Comparison of ENCODE assay signal across 1 cellular context in the genomic region with DNA sequence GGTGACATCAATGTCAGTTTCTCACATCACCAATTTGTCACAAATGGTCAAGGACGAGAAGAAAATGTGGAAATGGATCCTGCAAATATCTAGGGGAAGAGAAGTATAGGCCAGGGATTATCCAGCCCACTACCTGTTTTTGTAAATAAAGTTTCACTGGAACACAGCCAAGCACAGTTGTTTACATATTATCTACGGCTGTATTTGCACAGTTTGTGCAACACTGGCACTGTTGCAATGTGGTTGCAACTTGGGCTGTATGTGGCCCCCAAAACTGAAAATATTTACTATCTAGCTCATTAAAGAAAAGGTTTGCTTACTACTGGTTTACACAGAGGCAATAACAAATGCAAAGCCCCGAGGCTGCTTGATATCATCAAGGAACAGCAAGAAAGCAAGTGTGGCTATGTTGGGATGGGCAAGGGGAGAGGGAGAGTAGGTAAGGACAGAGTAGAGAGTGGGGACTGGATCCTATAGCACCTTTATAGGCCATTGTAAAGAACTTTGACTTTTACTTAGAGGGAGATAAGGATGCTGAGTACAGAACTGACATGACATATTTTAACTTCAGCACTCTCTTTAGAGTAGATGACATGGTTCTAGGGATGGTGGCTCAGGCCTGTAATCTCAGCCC.
TF ChIP-seq lines count a peak whose summit lies in the region.

No MANE protein-coding gene starts in this region.

TF ChIP-seq in K562, 482 proteins besides CTCF, POLR2A, EP300 and RAD21 (continued from another document):
- no peak for TF ChIP-seq UBTF (IDR thresholded peaks at IDR 0.05; ENCODE audit: borderline replicate concordance in 1 of 2, low read depth in 2 of 2, low read length in 2 of 2)
- no peak for TF ChIP-seq ZNF79 (CRISPR knock-in tag; IDR thresholded peaks at IDR 0.05; ENCODE audit: low read depth)
- no peak for TF ChIP-seq ZBTB1 (CRISPR knock-in tag; IDR thresholded peaks at IDR 0.05; ENCODE audit: borderline replicate concordance, low read depth)
- peak; percentile 42; the same call in 1 of the 2 replicates for TF ChIP-seq TARDBP (IDR thresholded peaks at IDR 0.05)
- TF ChIP-seq IRF2 (CRISPR knock-in tag; IDR thresholded peaks at IDR 0.05): no peak
- TF ChIP-seq REST (CRISPR knock-in tag; IDR thresholded peaks at IDR 0.05; ENCODE audit: low read depth): no peak
- no peak for TF ChIP-seq U2AF2 (optimal IDR thresholded peaks at IDR 0.05; ENCODE audit: low read depth, low read length)
- no peak for TF ChIP-seq TEAD2 (tag; IDR thresholded peaks at IDR 0.05)
- TF ChIP-seq CTBP1 (IDR thresholded peaks at IDR 0.05; ENCODE audit: borderline replicate concordance): peak; percentile 51; the same call in 1 of the 2 replicates
- TF ChIP-seq GMEB1 (CRISPR knock-in tag; IDR thresholded peaks at IDR 0.05): no peak
- TF ChIP-seq, protein P1, sequence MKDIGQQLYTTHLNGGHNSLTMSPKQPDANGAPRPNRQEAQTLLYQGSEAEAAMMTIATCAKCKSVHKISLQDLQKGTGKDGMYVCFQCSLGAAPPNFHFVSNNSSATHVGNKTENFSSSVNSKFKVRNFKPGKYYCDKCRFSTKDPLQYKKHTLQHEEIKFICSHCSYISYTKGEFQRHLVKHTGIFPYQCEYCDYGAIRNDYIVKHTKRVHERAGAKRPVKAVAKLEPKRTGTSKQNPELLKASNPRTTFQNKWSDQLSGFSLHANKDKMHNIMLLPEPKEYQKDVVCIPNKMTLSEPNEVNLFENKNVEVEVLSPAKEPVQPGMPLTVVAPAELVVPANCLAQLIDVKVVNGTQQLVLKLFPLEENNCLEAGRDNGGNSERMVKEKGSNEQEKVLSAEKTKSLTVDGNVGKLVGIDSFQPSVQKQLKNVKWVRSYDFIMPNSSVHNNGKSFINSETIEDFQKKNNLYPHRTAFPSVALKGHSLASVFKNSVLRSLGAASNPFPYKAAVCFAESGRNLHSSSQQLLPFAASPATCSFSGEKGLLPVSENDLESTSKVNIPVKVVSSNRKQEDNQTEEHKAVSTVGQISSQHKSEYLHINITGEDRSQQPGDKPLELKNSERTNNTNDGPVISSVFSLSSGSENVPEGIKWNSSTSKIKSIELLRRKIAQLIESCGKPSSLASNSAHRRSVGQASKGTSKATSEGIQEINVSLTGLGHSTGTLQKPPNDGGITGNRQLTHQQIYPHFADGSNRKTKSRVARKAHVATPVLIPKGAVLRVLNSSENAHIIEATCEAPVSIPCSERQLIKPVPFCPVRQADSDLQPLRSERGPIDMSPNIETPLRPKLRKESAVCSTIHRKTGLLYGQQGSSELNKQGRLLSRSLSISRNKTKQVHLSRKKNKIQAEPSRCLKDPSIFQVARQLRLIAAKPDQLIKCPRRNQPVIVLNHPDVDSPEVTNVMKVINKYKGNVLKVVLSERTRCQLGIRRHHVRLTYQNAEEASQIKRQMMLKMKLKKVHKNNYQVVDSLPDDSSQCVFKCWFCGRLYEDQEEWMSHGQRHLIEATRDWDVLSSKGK (CRISPR knock-in tag; IDR thresholded peaks at IDR 0.05): no peak
- peak; percentile 89 for TF ChIP-seq NFIC (IDR thresholded peaks at IDR 0.05)
- TF ChIP-seq FOXA3 (CRISPR knock-in tag; conservative IDR thresholded peaks at IDR 0.05 in 1 of 2, IDR thresholded peaks at IDR 0.05 in 1 of 2): peak; percentile 78 to 98; a peak in 3 of 4 replicates
- TF ChIP-seq TAF1 (IDR thresholded peaks at IDR 0.05; ENCODE audit: control insufficient read depth, extremely low read depth, insufficient read depth, low read length, severe bottlenecking): no peak
- TF ChIP-seq TRIM24 (IDR thresholded peaks at IDR 0.05): peak; percentile 55 to 86; a peak in 3 of 4 replicates
- no peak for TF ChIP-seq IFI16 (CRISPR knock-in tag; IDR thresholded peaks at IDR 0.05)
- TF ChIP-seq RFX5 (IDR thresholded peaks at IDR 0.05; ENCODE audit: low read depth, low read length): 0 out of 2 replicates have a peak, but pooled peaks have one; percentile 4
- TF ChIP-seq MECOM (CRISPR knock-in tag; IDR thresholded peaks at IDR 0.05): no peak
- no peak for TF ChIP-seq KDM4B (IDR thresholded peaks at IDR 0.05; ENCODE audit: borderline replicate concordance in 2 of 2, low read depth in 1 of 2)
- peak; percentile 21; the same call in 1 of the 2 replicates for TF ChIP-seq C11orf30 (IDR thresholded peaks at IDR 0.05; ENCODE audit: low read depth)
- no peak for TF ChIP-seq STAT6 (CRISPR knock-in tag; IDR thresholded peaks at IDR 0.05)
- no peak for TF ChIP-seq CAMTA2 (CRISPR knock-in tag; conservative IDR thresholded peaks at IDR 0.05)
- TF ChIP-seq, protein P2, sequence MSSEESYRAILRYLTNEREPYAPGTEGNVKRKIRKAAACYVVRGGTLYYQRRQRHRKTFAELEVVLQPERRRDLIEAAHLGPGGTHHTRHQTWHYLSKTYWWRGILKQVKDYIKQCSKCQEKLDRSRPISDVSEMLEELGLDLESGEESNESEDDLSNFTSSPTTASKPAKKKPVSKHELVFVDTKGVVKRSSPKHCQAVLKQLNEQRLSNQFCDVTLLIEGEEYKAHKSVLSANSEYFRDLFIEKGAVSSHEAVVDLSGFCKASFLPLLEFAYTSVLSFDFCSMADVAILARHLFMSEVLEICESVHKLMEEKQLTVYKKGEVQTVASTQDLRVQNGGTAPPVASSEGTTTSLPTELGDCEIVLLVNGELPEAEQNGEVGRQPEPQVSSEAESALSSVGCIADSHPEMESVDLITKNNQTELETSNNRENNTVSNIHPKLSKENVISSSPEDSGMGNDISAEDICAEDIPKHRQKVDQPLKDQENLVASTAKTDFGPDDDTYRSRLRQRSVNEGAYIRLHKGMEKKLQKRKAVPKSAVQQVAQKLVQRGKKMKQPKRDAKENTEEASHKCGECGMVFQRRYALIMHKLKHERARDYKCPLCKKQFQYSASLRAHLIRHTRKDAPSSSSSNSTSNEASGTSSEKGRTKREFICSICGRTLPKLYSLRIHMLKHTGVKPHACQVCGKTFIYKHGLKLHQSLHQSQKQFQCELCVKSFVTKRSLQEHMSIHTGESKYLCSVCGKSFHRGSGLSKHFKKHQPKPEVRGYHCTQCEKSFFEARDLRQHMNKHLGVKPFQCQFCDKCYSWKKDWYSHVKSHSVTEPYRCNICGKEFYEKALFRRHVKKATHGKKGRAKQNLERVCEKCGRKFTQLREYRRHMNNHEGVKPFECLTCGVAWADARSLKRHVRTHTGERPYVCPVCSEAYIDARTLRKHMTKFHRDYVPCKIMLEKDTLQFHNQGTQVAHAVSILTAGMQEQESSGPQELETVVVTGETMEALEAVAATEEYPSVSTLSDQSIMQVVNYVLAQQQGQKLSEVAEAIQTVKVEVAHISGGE (CRISPR knock-in tag; IDR thresholded peaks at IDR 0.05): no peak
- TF ChIP-seq, protein P3, sequence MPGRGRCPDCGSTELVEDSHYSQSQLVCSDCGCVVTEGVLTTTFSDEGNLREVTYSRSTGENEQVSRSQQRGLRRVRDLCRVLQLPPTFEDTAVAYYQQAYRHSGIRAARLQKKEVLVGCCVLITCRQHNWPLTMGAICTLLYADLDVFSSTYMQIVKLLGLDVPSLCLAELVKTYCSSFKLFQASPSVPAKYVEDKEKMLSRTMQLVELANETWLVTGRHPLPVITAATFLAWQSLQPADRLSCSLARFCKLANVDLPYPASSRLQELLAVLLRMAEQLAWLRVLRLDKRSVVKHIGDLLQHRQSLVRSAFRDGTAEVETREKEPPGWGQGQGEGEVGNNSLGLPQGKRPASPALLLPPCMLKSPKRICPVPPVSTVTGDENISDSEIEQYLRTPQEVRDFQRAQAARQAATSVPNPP (IDR thresholded peaks at IDR 0.05; ENCODE audit: borderline replicate concordance, insufficient read depth, insufficient read length): no peak
- TF ChIP-seq FIP1L1 (IDR thresholded peaks at IDR 0.05; ENCODE audit: low read depth, low read length, poor library complexity, severe bottlenecking): no peak
- TF ChIP-seq CBFA2T3 (IDR thresholded peaks at IDR 0.05): no peak
- no peak for TF ChIP-seq HDGF (IDR thresholded peaks at IDR 0.05)
- TF ChIP-seq ARID1B (IDR thresholded peaks at IDR 0.05): peak; percentile 69
